ENCODE assay signal across 7 cellular contexts in the genomic region with DNA sequence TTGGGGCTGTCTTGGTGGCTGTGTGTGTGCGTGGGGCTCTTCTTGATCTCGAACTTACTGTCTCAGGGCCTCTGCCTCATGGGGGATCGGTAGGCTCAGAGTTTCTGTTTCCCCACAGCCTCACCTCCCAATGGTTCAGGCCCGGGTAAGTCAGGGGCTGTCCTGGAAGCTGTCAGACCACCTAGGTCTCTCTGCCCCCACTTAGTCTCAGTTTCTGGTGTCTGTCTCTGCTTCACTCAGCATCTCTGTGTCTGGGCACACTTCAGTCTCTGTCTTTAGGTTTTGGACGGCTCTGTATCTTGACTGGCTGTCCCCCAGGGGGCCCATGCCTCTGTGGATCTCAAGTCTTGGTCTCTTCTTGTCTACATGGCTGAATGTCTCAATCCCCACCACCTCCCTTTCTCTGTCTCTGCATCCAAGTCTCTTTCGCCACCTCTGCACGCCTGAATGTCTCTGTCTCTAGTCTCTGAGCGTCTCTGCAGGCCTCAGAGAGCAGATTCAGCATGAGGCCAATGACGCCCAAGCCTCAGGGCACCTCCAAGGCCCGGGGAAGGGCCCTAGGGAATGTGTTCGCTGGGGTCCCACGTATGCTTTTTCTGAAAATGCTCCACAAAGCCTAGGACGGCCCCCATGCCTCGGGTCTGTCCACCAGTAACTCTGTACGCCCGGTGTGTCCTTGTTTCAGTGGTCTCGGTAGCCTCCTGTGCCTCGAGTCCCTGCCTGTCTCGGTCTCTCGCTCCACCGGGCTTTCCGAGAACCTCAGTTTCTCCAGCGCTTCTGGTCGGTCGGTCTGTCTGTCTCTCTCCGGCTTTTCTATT. TPM values are rescaled to one million over a fixed set of nuclear protein-coding genes. Genes with fewer than 3 reads are reported as not detected.
DNase-seq lines count a peak whose midpoint lies in the region; ATAC-seq, FAIRE-seq and TF ChIP-seq lines count a peak whose summit lies in the region.

No MANE protein-coding gene starts in this region.

- CTCF ChIA-PET in endothelial cell of umbilical vein (lab: Charles Lee): interaction anchor here (0.7 to 1.3 kb wide), 4 partner anchors 8 to 21 kb away, joined by 3 to 4 read pairs (median 4); partner anchors contain the start of gene UTP11

- H3K27me3 ChIP-seq in H7 (ENCODE audit: control insufficient read depth, insufficient read depth, low read length) (no peaks in the 10 kb centered on the region), endothelial cell of umbilical vein (ENCODE audit: control insufficient read depth in 2 of 2, insufficient read depth in 2 of 2, low read length in 2 of 2) (no peaks in the 10 kb centered on the region), neuron (ENCODE audit: insufficient read depth, low read length) (no peaks in the 10 kb centered on the region)

- intact Hi-C loops in endothelial cell of umbilical vein (cut with micrococcal nuclease): loop anchor here (5.0 kb wide), 1 partner anchor 197 kb away; the partner anchor contains the start of genes C1orf122 and YRDC

- peak overlapping the region; percentile 80 for H3K4me2 ChIP-seq in endothelial cell of umbilical vein (ENCODE audit: insufficient read depth, low read length)

- no peak for ATAC-seq in GM21825 (IDR thresholded peaks at IDR 0.05; ENCODE audit: unreplicated experiment)

- no peaks in the 10 kb centered on the region for H4K20me1 ChIP-seq in endothelial cell of umbilical vein (replicated peaks; ENCODE audit: control insufficient read depth, extremely low read depth, insufficient read depth, low read length)

- TF ChIP-seq CTCF in endothelial cell of umbilical vein (IDR thresholded peaks at IDR 0.05; ENCODE audit: extremely low read depth in 1 of 2, insufficient read depth in 1 of 2, low read depth in 1 of 2, low read length in 2 of 2): no peak

- peak overlapping the region; percentile 72 for H3K4me3 ChIP-seq in H7 (ENCODE audit: insufficient read depth, low read depth, low read length)
- H3K4me3 ChIP-seq in SK-N-MC: peak overlapping the region; percentile 96
- H3K4me3 ChIP-seq in endothelial cell of umbilical vein (replicated peaks in 1 of 3; ENCODE audit: insufficient read depth in 1 of 3, low read depth in 1 of 3, low read length in 3 of 3): peak overlapping the region; percentile 53 to 84 (median 60)
- H3K4me3 ChIP-seq in neuron (ENCODE audit: low read length): peak overlapping the region; percentile 56

- dilution Hi-C loops in endothelial cell of umbilical vein (cut with MboI; ENCODE audit: extremely low pct_ligation_motif_present, low sequenced_read_pairs): no loop called here

- DNase-seq in H7 (no peak), SK-N-MC (ENCODE audit: low read depth, low spot score) (no peak), endothelial cell of umbilical vein (ENCODE audit: low read depth, low spot score) (peak; percentile 38), NCI-H345 (lab: John Stamatoyannopoulos, UW) (no peak)
- no peak for DNase-seq in stimulated activated CD4-positive, alpha-beta T cell treated with anti-CD3 and anti-CD28 coated beads, Interleukin-4, amount 100 ng/mL, for 4 hours

- TF ChIP-seq POLR2A in endothelial cell of umbilical vein (IDR thresholded peaks at IDR 0.05; ENCODE audit: low read depth, low read length): no peak

- peak; percentile 63 for FAIRE-seq in endothelial cell of umbilical vein (lab: Jason Lieb, UNC)

- BruUV-seq in endothelial cell of umbilical vein (replicated peaks; lab: Mats Ljungman, UMichigan): TSS peak; percentile 26

- H3K4me1 ChIP-seq in endothelial cell of umbilical vein (ENCODE audit: control insufficient read depth, extremely low read depth, insufficient read depth, low read length) (peaks cover 43% of the 10 kb centered on the region), neuron (ENCODE audit: insufficient read depth, low read length) (peaks cover 32% of the 10 kb centered on the region)

- H2AFZ ChIP-seq in endothelial cell of umbilical vein (ENCODE audit: low read depth, low read length) (no peak overlapping the region), neuron (ENCODE audit: low read depth, low read length) (peak overlapping the region; percentile 19)

- peak overlapping the region; percentile 91 for H3K9ac ChIP-seq in SK-N-MC (ENCODE audit: insufficient read length)
- H3K9ac ChIP-seq in endothelial cell of umbilical vein (replicated peaks; ENCODE audit: extremely low read depth, insufficient read depth, low read length): peak overlapping the region; percentile 83

- POLR2A ChIA-PET in endothelial cell of umbilical vein (lab: Charles Lee): no interaction called here

- peaks cover 37% of the 10 kb centered on the region for H3K79me2 ChIP-seq in endothelial cell of umbilical vein (ENCODE audit: control insufficient read depth, insufficient read depth, low read length)

- H3K36me3 ChIP-seq in H7 (replicated peaks; ENCODE audit: control insufficient read depth, insufficient read depth, low read length) (no peaks in the 10 kb centered on the region; the same call in 1 of the 2 replicates), SK-N-MC (ENCODE audit: insufficient read depth, low read length) (no peaks in the 10 kb centered on the region), endothelial cell of umbilical vein (ENCODE audit: control insufficient read depth in 2 of 2, extremely low read depth in 1 of 2, insufficient read depth in 2 of 2, low read length in 2 of 2) (no peaks in the 10 kb centered on the region), neuron (ENCODE audit: insufficient read depth, low read length) (no peaks in the 10 kb centered on the region)

- H3K9me1 ChIP-seq in endothelial cell of umbilical vein (replicated peaks; ENCODE audit: control insufficient read depth, extremely low read depth, insufficient read depth, low read length): no peaks in the 10 kb centered on the region

- H3K27ac ChIP-seq in SK-N-MC (peak overlapping the region; percentile 44; the same call in 1 of the 2 replicates), endothelial cell of umbilical vein (ENCODE audit: insufficient read depth, low read depth, low read length) (peak overlapping the region; percentile 50)

- no peaks in the 10 kb centered on the region for H3K9me3 ChIP-seq in SK-N-MC (ENCODE audit: low read depth, low read length)
- H3K9me3 ChIP-seq in endothelial cell of umbilical vein (replicated peaks; ENCODE audit: control insufficient read depth, insufficient read depth, low read length): no peaks in the 10 kb centered on the region
- no peaks in the 10 kb centered on the region for H3K9me3 ChIP-seq in neuron (ENCODE audit: low read length)

RNA-seq across cellular contexts. Expression of gene FHL3, which starts 0.8 kb away (rescaled TPM):
- total RNA-seq in H7 (2014; rRNA removed; shearing (Covaris generic)): 51.5 and 54.8 TPM in 2 replicates
- 58.7 and 63.8 TPM in 2 replicates for total RNA-seq in endothelial cell of umbilical vein
- 21.3 and 26.1 TPM in 2 replicates for polyA plus RNA-seq in endothelial cell of umbilical vein
- polyA plus RNA-seq in endothelial cell of umbilical vein (2011; cell fraction: cytosol; rRNA removed): 23.4 and 25.6 TPM in 2 replicates
- polyA plus RNA-seq in endothelial cell of umbilical vein (2011; cell fraction: nucleus; rRNA removed): 52.4 and 54.1 TPM in 2 replicates
- 28.2 and 31.4 TPM in 2 replicates for polyA plus RNA-seq in endothelial cell of umbilical vein (2012)
- 41.8 and 59.1 TPM in 2 replicates for polyA minus RNA-seq in endothelial cell of umbilical vein
- 11.6 TPM for polyA minus RNA-seq in endothelial cell of umbilical vein (2011; cell fraction: cytosol; rRNA and poly(A)+ RNA removed)
- 57.2 and 60.0 TPM in 2 replicates for polyA minus RNA-seq in endothelial cell of umbilical vein (2011; cell fraction: nucleus; rRNA and poly(A)+ RNA removed)

RNA-seq across cellular contexts. Expression of gene UTP11, which starts 8.0 kb away (rescaled TPM):
- total RNA-seq in H7 (2014; rRNA removed; shearing (Covaris generic)): 70.5 and 87.7 TPM in 2 replicates
- 54.1 and 60.1 TPM in 2 replicates for total RNA-seq in endothelial cell of umbilical vein
- 13.8 and 20.1 TPM in 2 replicates for polyA plus RNA-seq in endothelial cell of umbilical vein
- 28.5 and 34.9 TPM in 2 replicates for polyA plus RNA-seq in endothelial cell of umbilical vein (2011; cell fraction: cytosol; rRNA removed)
- 22.2 and 28.2 TPM in 2 replicates for polyA plus RNA-seq in endothelial cell of umbilical vein (2011; cell fraction: nucleus; rRNA removed)
- 42.6 and 48.1 TPM in 2 replicates for polyA plus RNA-seq in endothelial cell of umbilical vein (2012)
- 12.6 and 13.9 TPM in 2 replicates for polyA minus RNA-seq in endothelial cell of umbilical vein
- 14.2 TPM for polyA minus RNA-seq in endothelial cell of umbilical vein (2011; cell fraction: cytosol; rRNA and poly(A)+ RNA removed)
- polyA minus RNA-seq in endothelial cell of umbilical vein (2011; cell fraction: nucleus; rRNA and poly(A)+ RNA removed): 24.0 and 34.8 TPM in 2 replicates

RNA-seq across cellular contexts. Expression of gene SF3A3, which starts 14.7 kb away (rescaled TPM):
- total RNA-seq in H7 (2014; rRNA removed; shearing (Covaris generic)): 181 and 196 TPM in 2 replicates
- 97.3 and 107 TPM in 2 replicates for total RNA-seq in endothelial cell of umbilical vein
- polyA plus RNA-seq in endothelial cell of umbilical vein: 20.5 and 26.1 TPM in 2 replicates
- polyA plus RNA-seq in endothelial cell of umbilical vein (2011; cell fraction: cytosol; rRNA removed): 39.8 and 40.9 TPM in 2 replicates
- polyA plus RNA-seq in endothelial cell of umbilical vein (2011; cell fraction: nucleus; rRNA removed): 86.3 and 96.9 TPM in 2 replicates
- 62.2 and 91.2 TPM in 2 replicates for polyA plus RNA-seq in endothelial cell of umbilical vein (2012)
- polyA minus RNA-seq in endothelial cell of umbilical vein: 32.0 and 32.2 TPM in 2 replicates
- polyA minus RNA-seq in endothelial cell of umbilical vein (2011; cell fraction: cytosol; rRNA and poly(A)+ RNA removed): 55.5 TPM
- 36.3 and 50.2 TPM in 2 replicates for polyA minus RNA-seq in endothelial cell of umbilical vein (2011; cell fraction: nucleus; rRNA and poly(A)+ RNA removed)

RNA-seq across cellular contexts. Expression of gene POU3F1, which starts 42.1 kb away (rescaled TPM):
- 2.9 and 4.8 TPM in 2 replicates for total RNA-seq in H7 (2014; rRNA removed; shearing (Covaris generic))
- total RNA-seq in endothelial cell of umbilical vein: not detected in 2 replicates
- polyA plus RNA-seq in endothelial cell of umbilical vein: not detected in 2 replicates
- polyA plus RNA-seq in endothelial cell of umbilical vein (2011; cell fraction: cytosol; rRNA removed): not detected in 2 replicates
- not detected in 2 replicates for polyA plus RNA-seq in endothelial cell of umbilical vein (2011; cell fraction: nucleus; rRNA removed)
- not detected in 2 replicates for polyA plus RNA-seq in endothelial cell of umbilical vein (2012)
- polyA minus RNA-seq in endothelial cell of umbilical vein: not detected in 2 replicates
- polyA minus RNA-seq in endothelial cell of umbilical vein (2011; cell fraction: cytosol; rRNA and poly(A)+ RNA removed): not detected
- not detected in 2 replicates for polyA minus RNA-seq in endothelial cell of umbilical vein (2011; cell fraction: nucleus; rRNA and poly(A)+ RNA removed)

RNA-seq across cellular contexts. Expression of gene INPP5B, which starts 57.6 kb away (rescaled TPM):
- total RNA-seq in H7 (2014; rRNA removed; shearing (Covaris generic)): 34.3 and 35.7 TPM in 2 replicates
- total RNA-seq in endothelial cell of umbilical vein: 13.5 and 14.7 TPM in 2 replicates
- 7.4 and 10.5 TPM in 2 replicates for polyA plus RNA-seq in endothelial cell of umbilical vein
- polyA plus RNA-seq in endothelial cell of umbilical vein (2011; cell fraction: cytosol; rRNA removed): 7.5 and 7.8 TPM in 2 replicates
- polyA plus RNA-seq in endothelial cell of umbilical vein (2011; cell fraction: nucleus; rRNA removed): 20.0 and 20.3 TPM in 2 replicates
- polyA plus RNA-seq in endothelial cell of umbilical vein (2012): 5.9 and 6.4 TPM in 2 replicates
- 16.1 and 17.2 TPM in 2 replicates for polyA minus RNA-seq in endothelial cell of umbilical vein
- polyA minus RNA-seq in endothelial cell of umbilical vein (2011; cell fraction: cytosol; rRNA and poly(A)+ RNA removed): 18.5 TPM
- 21.0 and 24.3 TPM in 2 replicates for polyA minus RNA-seq in endothelial cell of umbilical vein (2011; cell fraction: nucleus; rRNA and poly(A)+ RNA removed)
